Comparison of ENCODE assay signal across 9 cellular contexts in genomic region chr5:126837907-126838539, GRCh38.
DNase-seq lines count a peak whose midpoint lies in the region; ATAC-seq and TF ChIP-seq lines count a peak whose summit lies in the region.
"Had no signal": no experiment of that assay in that cellular context is flagged by ENCODE, and none has a peak within 500 bp of the region (broad histone marks: within the 10 kb centered on the region; RNA-seq: fewer than 3 reads in every experiment).

No MANE protein-coding gene starts in this region.

- POLR2A ChIA-PET in AG04450 (lab: Yijun Ruan, JAX) = no interaction called here

- no peaks in the 10 kb centered on the region for H3K4me1 ChIP-seq in lower lobe of right lung

- H3K4me3 ChIP-seq in AG04450 (ENCODE audit: low read depth, low read length) = no peak overlapping the region
- no peak overlapping the region for H3K4me3 ChIP-seq in lower lobe of right lung

- TF ChIP-seq CTCF in AG04450 (IDR thresholded peaks at IDR 0.05; ENCODE audit: low read depth, low read length) (peak; percentile 57), lower lobe of right lung (IDR thresholded peaks at IDR 0.05) (peak; percentile 42), Calu3 (IDR thresholded peaks at IDR 0.05; ENCODE audit: unreplicated experiment) (no peak)

- no peak for DNase-seq in AG04450 (ENCODE audit: low read depth, low spot score)
- DNase-seq in HT-29 (ENCODE audit: low spot score) = peak; percentile 17
- DNase-seq in dedifferentiated amniotic fluid mesenchymal stem cell (ENCODE audit: extremely low spot score) = peak; percentile 16
- no peak for DNase-seq in lower lobe of right lung
- no peak for DNase-seq in LoVo (ENCODE audit: low spot score)
- no peak for DNase-seq in Calu3
- DNase-seq: NCI-H1694 had no signal

- H3K4me1 Mint-ChIP-seq in Calu3 (ENCODE audit: low read depth, unreplicated experiment) = no peaks in the 10 kb centered on the region

- peaks cover 5% of the 10 kb centered on the region for H3K36me3 ChIP-seq in lower lobe of right lung

- no peak overlapping the region for H3K27ac Mint-ChIP-seq in Calu3 (ENCODE audit: unreplicated experiment)

- no peak overlapping the region for H3K4me3 Mint-ChIP-seq in Calu3 (ENCODE audit: low read depth, unreplicated experiment)

- H3K27me3 ChIP-seq in AG04450 (ENCODE audit: control insufficient read depth, insufficient read depth, low read length) = no peaks in the 10 kb centered on the region
- no peaks in the 10 kb centered on the region for H3K27me3 ChIP-seq in lower lobe of right lung (ENCODE audit: low read depth)

- no TSS peak for BruUV-seq in Calu3 (replicated peaks; lab: Mats Ljungman, UMichigan)

- intact Hi-C loops in lower lobe of right lung (cut with DNase I) (no loop called here), Calu3 (cut with micrococcal nuclease; ENCODE audit: unreplicated experiment) (loop anchor here (10.0 kb wide), 1 partner anchor 657 kb away; no protein-coding TSS in a partner anchor)

- H3K27ac ChIP-seq in AG04450 (ENCODE audit: low read depth, low read length) = no peak overlapping the region
- H3K27ac ChIP-seq in lower lobe of right lung = no peak overlapping the region

- peaks cover 36% of the 10 kb centered on the region for H3K36me3 Mint-ChIP-seq in Calu3 (ENCODE audit: insufficient read depth, unreplicated experiment)

- no peaks in the 10 kb centered on the region for H3K27me3 Mint-ChIP-seq in Calu3 (ENCODE audit: unreplicated experiment)

- H3K9me3 ChIP-seq in AG04450 (ENCODE audit: control insufficient read depth, insufficient read depth, low read length) = no peaks in the 10 kb centered on the region
- no peaks in the 10 kb centered on the region for H3K9me3 ChIP-seq in lower lobe of right lung

- H3K9me3 Mint-ChIP-seq in Calu3 (ENCODE audit: low read depth, unreplicated experiment) = no peaks in the 10 kb centered on the region

- CTCF ChIA-PET in AG04450 (lab: Charles Lee) = interaction anchor here (0.6 to 2.8 kb wide), 23 partner anchors 8 to 655 kb away, joined by 3 to 28 read pairs (median 4); partner anchors contain the start of gene MEGF10
- CTCF ChIA-PET in Calu3 (lab: Charles Lee) = no interaction called here

- ATAC-seq in lower lobe of right lung (no peak), GM21515 (IDR thresholded peaks at IDR 0.05; ENCODE audit: unreplicated experiment) (no peak), GM21737 (IDR thresholded peaks at IDR 0.05; ENCODE audit: unreplicated experiment) (no peak)

Comparison
In these comparisons a context has a peak if more than half of its experiments do, and no peak if none do; other contexts are left out.
1. DNase-seq: peak in HT-29 (single experiment) and dedifferentiated amniotic fluid mesenchymal stem cell (single experiment); none in AG04450 (single experiment), lower lobe of right lung (single experiment), LoVo (single experiment) and Calu3 (single experiment).